In the genomic region with DNA sequence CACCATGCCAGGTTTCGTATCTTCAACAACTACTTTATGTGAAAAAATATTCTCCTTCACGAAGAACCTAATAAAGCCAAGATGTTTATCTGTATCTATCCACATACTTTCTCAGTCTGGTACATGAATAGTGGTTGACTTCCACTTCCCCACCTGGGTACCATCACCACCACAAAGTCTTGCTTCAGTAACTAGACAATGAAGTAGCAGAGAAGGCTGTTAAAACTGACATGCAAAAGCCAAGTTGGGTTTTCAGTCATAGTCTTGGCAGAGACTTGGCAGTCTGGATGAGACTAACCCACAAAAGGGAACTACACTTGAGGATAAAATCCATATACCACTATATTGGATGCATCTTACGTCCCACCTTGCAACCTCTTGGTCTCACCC, we compare ENCODE assay signal across 13 cellular contexts. TPM values are rescaled to one million over a fixed set of nuclear protein-coding genes. Genes with fewer than 3 reads are reported as not detected.
DNase-seq lines count a peak whose midpoint lies in the region; ATAC-seq and TF ChIP-seq lines count a peak whose summit lies in the region.
"Had no signal": no experiment of that assay in that cellular context is flagged by ENCODE, and none has a peak within 500 bp of the region (broad histone marks: within the 10 kb centered on the region; RNA-seq: fewer than 3 reads in every experiment).

No MANE protein-coding gene starts in this region.

- TF ChIP-seq CTCF in Peyer's patch (IDR thresholded peaks at IDR 0.05) = no peak
- TF ChIP-seq CTCF in stomach (IDR thresholded peaks at IDR 0.05) = no peak
- TF ChIP-seq CTCF in nephron progenitor cell (IDR thresholded peaks at IDR 0.05) = no peak

- H3K27me3 Mint-ChIP-seq in nephron progenitor cell (ENCODE audit: low read depth, poor library complexity) = peaks cover 10% of the 10 kb centered on the region

- H3K36me3 ChIP-seq in Peyer's patch (peaks cover 0 to 5% (median 0%) of the 10 kb centered on the region in 3 donors), stomach (peaks cover 0 to 11% (median 8%) of the 10 kb centered on the region in 4 donors)

- H3K9me3 Mint-ChIP-seq in nephron progenitor cell = no peaks in the 10 kb centered on the region
- H3K9me3 Mint-ChIP-seq: activated T-cell treated with anti-CD3 and anti-CD28 coated beads, Interleukin-2, amount 50 U/mL, for 4 hours; naive thymus-derived CD4-positive, alpha-beta T cell had no signal

- H3K36me3 Mint-ChIP-seq in nephron progenitor cell (ENCODE audit: low read depth) = no peaks in the 10 kb centered on the region

- intact Hi-C loops in stomach (cut with DNase I; ENCODE audit: low total_unique reads) = no loop called here

- H3K27ac Mint-ChIP-seq in nephron progenitor cell = no peak overlapping the region

- no peaks in the 10 kb centered on the region for H3K27me3 ChIP-seq in Peyer's patch
- H3K27me3 ChIP-seq in stomach = peaks cover 0 to 12% (median 0%) of the 10 kb centered on the region in 3 donors

- ATAC-seq in GM19023 (IDR thresholded peaks at IDR 0.05; ENCODE audit: unreplicated experiment) = peak; percentile 55
- peak; percentile 60 for ATAC-seq in HG02870 (IDR thresholded peaks at IDR 0.05; ENCODE audit: unreplicated experiment)
- ATAC-seq: activated T-cell treated with anti-CD3 and anti-CD28 coated beads, Interleukin-2, amount 50 U/mL, for 4 hours; naive thymus-derived CD4-positive, alpha-beta T cell had no signal

- TF ChIP-seq EP300 in stomach (IDR thresholded peaks at IDR 0.05) = no peak

- DNase-seq in Peyer's patch (peak in 2 of 3 donors; percentile 25 to 50), stomach (no peak), nephron progenitor cell (no peak), NCI-H82 treated with DMSO at 0.1 percent for 48 hours (lab: John Stamatoyannopoulos, UW; ENCODE audit: unreplicated experiment) (no peak), T-helper 9 cell (no peak)
- DNase-seq in activated naive CD4-positive, alpha-beta T cell (lab: John Stamatoyannopoulos, UW) = no peak
- DNase-seq: activated T-cell treated with anti-CD3 and anti-CD28 coated beads, Interleukin-2, amount 50 U/mL, for 4 hours; central memory CD4-positive, alpha-beta T cell; DMS153; naive thymus-derived CD4-positive, alpha-beta T cell; T-helper 1 cell had no signal

- no peaks in the 10 kb centered on the region for H3K9me3 ChIP-seq in Peyer's patch
- H3K9me3 ChIP-seq in stomach = no peaks in the 10 kb centered on the region

- H3K27ac ChIP-seq in Peyer's patch = peak overlapping the region in 1 of 4 donors; percentile 68
- peak overlapping the region in 4 of 5 donors; percentile 69 to 96 (median 84) for H3K27ac ChIP-seq in stomach

- 84 to 96% (median 92%) methylated on average over 3 of the region's 3 CpGs for WGBS in stomach, 5 donors

- peaks cover 34% of the 10 kb centered on the region for H3K4me1 Mint-ChIP-seq in nephron progenitor cell

- TF ChIP-seq POLR2A in Peyer's patch (IDR thresholded peaks at IDR 0.05) (no peak), stomach (IDR thresholded peaks at IDR 0.05) (no peak)

- H3K4me1 ChIP-seq in Peyer's patch = peaks cover 3 to 33% (median 9%) of the 10 kb centered on the region in 4 donors
- peaks cover 43 to 77% (median 55%) of the 10 kb centered on the region in 4 donors for H3K4me1 ChIP-seq in stomach

- H3K4me3 ChIP-seq in Peyer's patch (no peak overlapping the region), stomach (no peak overlapping the region)

- H3K4me3 Mint-ChIP-seq in nephron progenitor cell = no peak overlapping the region
- H3K4me3 Mint-ChIP-seq: activated T-cell treated with anti-CD3 and anti-CD28 coated beads, Interleukin-2, amount 50 U/mL, for 4 hours; naive thymus-derived CD4-positive, alpha-beta T cell had no signal

RNA-seq across cellular contexts. Expression of gene P4HA2, which starts 5.0 kb away (rescaled TPM):
- 10 to 100 TPM; 21.5 to 81.4 (median 51.2) TPM for total RNA-seq in Peyer's patch
- 100 to 1,000 TPM in 1 of 5 donors, 10 to 100 TPM in 4; 18.7 to 109 (median 37.9) TPM for total RNA-seq in stomach
- 10 to 100 TPM in 2 of 3 donors, 1 to 10 TPM in 1; 9.0 to 21.2 (median 20.4) TPM for polyA plus RNA-seq in stomach
- polyA plus RNA-seq: naive thymus-derived CD4-positive, alpha-beta T cell had no signal

RNA-seq across cellular contexts. Expression of gene PDLIM4, which starts 34.9 kb away (rescaled TPM):
- 10 to 100 TPM in 3 of 4 donors, 1 to 10 TPM in 1; 4.6 to 27.2 (median 18.5) TPM for total RNA-seq in Peyer's patch
- total RNA-seq in stomach = 10 to 100 TPM in 4 of 5 donors, not detected in 1; 13.9 to 37.8 (median 25.4) TPM
- 10 to 100 TPM; 11.2 to 52.4 (median 16.1) TPM for polyA plus RNA-seq in stomach
- polyA plus RNA-seq: naive thymus-derived CD4-positive, alpha-beta T cell had no signal

Comparison
In these comparisons a context has a peak if more than half of its experiments do, and no peak if none do; other contexts are left out.
1. DNase-seq: peak in Peyer's patch (2 of 3); none in stomach (single experiment), activated naive CD4-positive, alpha-beta T cell (0 of 4), nephron progenitor cell (single experiment), NCI-H82 treated with DMSO at 0.1 percent for 48 hours (single experiment) and T-helper 9 cell (single experiment).